Comparison of ENCODE assay signal across 8 cellular contexts in the genomic region with DNA sequence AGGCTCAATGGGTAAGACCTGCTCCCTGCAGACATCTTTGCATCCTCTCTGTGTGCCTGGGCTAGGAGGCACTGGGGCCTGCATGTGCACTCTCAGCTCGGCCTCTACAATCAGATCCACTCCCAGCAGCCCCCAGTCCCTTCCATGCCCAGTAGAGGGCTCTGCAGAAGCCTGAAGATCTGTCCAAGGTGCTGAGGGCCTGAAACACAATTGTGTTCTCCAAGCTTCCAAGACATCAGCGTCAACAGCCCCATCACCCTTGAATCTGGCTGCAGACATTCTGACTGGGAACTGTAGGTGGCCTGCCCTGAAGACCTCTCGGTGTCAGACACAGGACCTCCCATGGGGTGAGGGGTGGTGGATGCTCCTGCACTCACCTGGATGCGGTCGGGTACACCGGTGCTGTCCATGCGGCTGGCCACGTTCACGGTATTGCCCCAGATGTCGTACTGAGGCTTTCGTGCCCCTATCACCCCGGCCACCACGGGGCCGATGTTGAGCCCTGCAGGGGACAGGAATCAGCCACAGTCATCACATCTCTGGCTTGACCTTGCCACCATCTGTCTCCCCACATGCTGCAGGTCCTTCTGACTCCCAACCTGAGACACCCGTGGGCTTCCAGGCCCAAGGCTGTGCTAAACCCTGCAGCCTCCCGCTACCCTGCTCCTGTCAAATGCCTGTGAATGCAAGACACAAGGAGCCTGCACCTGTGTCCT.
DNase-seq lines count a peak whose midpoint lies in the region; TF ChIP-seq lines count a peak whose summit lies in the region.
"Had no signal": no experiment of that assay in that cellular context is flagged by ENCODE, and none has a peak within 500 bp of the region (broad histone marks: within the 10 kb centered on the region; RNA-seq: fewer than 3 reads in every experiment).

No MANE protein-coding gene starts in this region.

- no peaks in the 10 kb centered on the region for H3K79me1 ChIP-seq in H9 (ENCODE audit: insufficient read depth, low read depth, low read length, poor library complexity, severe bottlenecking)

- no peak overlapping the region for H3K4me3 ChIP-seq in OCI-LY1 (ENCODE audit: low read depth, low read length, poor library complexity, severe bottlenecking)
- no peak overlapping the region for H3K4me3 ChIP-seq in astrocyte of the spinal cord (ENCODE audit: low read depth, low read length)

- no peaks in the 10 kb centered on the region for H3K4me1 ChIP-seq in H9 (ENCODE audit: insufficient read depth, low read length)
- H3K4me1 ChIP-seq in OCI-LY1 (ENCODE audit: insufficient read depth, low read length, severe bottlenecking) = no peaks in the 10 kb centered on the region

- H3K18ac ChIP-seq in H9 (ENCODE audit: insufficient read length, low read depth, low read length) = no peak overlapping the region

- no peaks in the 10 kb centered on the region for H3K27me3 ChIP-seq in H9 (ENCODE audit: insufficient read depth, low read length)
- H3K27me3 ChIP-seq in OCI-LY1 (ENCODE audit: insufficient read depth, low read length) = 0 out of 2 replicates have a peak, but pooled peaks cover 9% of the 10 kb centered on the region

- H3K4ac ChIP-seq in H9 (ENCODE audit: low read depth, low read length) = no peak overlapping the region

- no peak overlapping the region for H3K23ac ChIP-seq in H9 (ENCODE audit: insufficient read length, low read depth, low read length)

- H3K9me3 ChIP-seq in H9 (ENCODE audit: control insufficient read depth, low read depth, low read length) (no peaks in the 10 kb centered on the region), OCI-LY1 (ENCODE audit: low read length) (no peaks in the 10 kb centered on the region)

- H3K36me3 ChIP-seq in OCI-LY1 (ENCODE audit: insufficient read depth, low read length) = no peaks in the 10 kb centered on the region

- no peak overlapping the region for H4K5ac ChIP-seq in H9 (ENCODE audit: insufficient read length, low read depth, low read length)

- TF ChIP-seq CTCF in H9 (conservative IDR thresholded peaks at IDR 0.05) = peak; percentile 94
- TF ChIP-seq CTCF in OCI-LY1 (IDR thresholded peaks at IDR 0.05; ENCODE audit: low read length) = peak; percentile 83
- peak; percentile 97 for TF ChIP-seq CTCF in astrocyte of the spinal cord (IDR thresholded peaks at IDR 0.05; ENCODE audit: low read depth, low read length)

- H3K4me3 Mint-ChIP-seq in H9 = no peak overlapping the region
- H3K4me3 Mint-ChIP-seq: activated T-cell treated with anti-CD3 and anti-CD28 coated beads, Interleukin-2, amount 50 U/mL, for 4 hours had no signal

- H2BK5ac ChIP-seq in H9 (ENCODE audit: insufficient read length, low read length) = no peak overlapping the region

- no peak overlapping the region for H3K4me2 ChIP-seq in H9 (ENCODE audit: insufficient read depth, insufficient read length, low read length)
- H3K4me2 ChIP-seq in OCI-LY1 (ENCODE audit: low read length) = no peak overlapping the region

- H4K91ac ChIP-seq in H9 (ENCODE audit: insufficient read length, low read depth, low read length) = no peak overlapping the region

- peak; percentile 83 for DNase-seq in ELF-1 (ENCODE audit: low read depth, low spot score)
- DNase-seq in H9 = peak; percentile 81
- DNase-seq in astrocyte of the spinal cord (ENCODE audit: low read depth, low spot score) = peak; percentile 56
- DNase-seq in iPS-NIHi11 (ENCODE audit: low spot score) = peak; percentile 92
- DNase-seq in stimulated activated CD8-positive, alpha-beta memory T cell treated with anti-CD3 and anti-CD28 coated beads, Interleukin-4, amount 100 ng/mL, for 48 hours = peak; percentile 48
- no peak for DNase-seq in NCI-H2171 treated with DMSO at 0.1 percent for 48 hours (lab: John Stamatoyannopoulos, UW)
- DNase-seq: activated T-cell treated with anti-CD3 and anti-CD28 coated beads, Interleukin-2, amount 50 U/mL, for 4 hours had no signal

- no peak overlapping the region for H3K56ac ChIP-seq in H9 (ENCODE audit: insufficient read length, low read depth, low read length)

- no peaks in the 10 kb centered on the region for H4K20me1 ChIP-seq in H9 (ENCODE audit: control insufficient read depth, insufficient read depth, insufficient read length)
- no peaks in the 10 kb centered on the region for H4K20me1 ChIP-seq in OCI-LY1 (ENCODE audit: insufficient read depth, low read length)

- in situ Hi-C loops in astrocyte of the spinal cord (cut with HindIII; ENCODE audit: low sequenced_read_pairs) = no loop called here

- no peak overlapping the region for H2AFZ ChIP-seq in H9 (ENCODE audit: low read length)
- no peak overlapping the region for H2AFZ ChIP-seq in OCI-LY1 (ENCODE audit: low read length)

- H3K27ac ChIP-seq in H9 (ENCODE audit: insufficient read length, low read depth, low read length) (no peak overlapping the region), OCI-LY1 (ENCODE audit: low read depth, low read length, poor library complexity, severe bottlenecking) (no peak overlapping the region)

- H2BK12ac ChIP-seq in H9 (ENCODE audit: insufficient read length, low read depth, low read length) = no peak overlapping the region

- no peak overlapping the region for H3K14ac ChIP-seq in H9 (ENCODE audit: insufficient read depth, low read length)

- no peak overlapping the region for H2BK15ac ChIP-seq in H9 (ENCODE audit: low read depth, low read length)

- H2BK120ac ChIP-seq in H9 (ENCODE audit: low read depth, low read length, poor library complexity, severe bottlenecking) = no peak overlapping the region

- no peak overlapping the region for H3K9ac ChIP-seq in H9 (ENCODE audit: extremely low read depth, insufficient read length, low read length)
- no peak overlapping the region for H3K9ac ChIP-seq in OCI-LY1 (ENCODE audit: low read length)

- H3K27me3 Mint-ChIP-seq in H9 (ENCODE audit: low read depth) = no peaks in the 10 kb centered on the region

- H3K79me2 ChIP-seq in H9 (ENCODE audit: insufficient read depth, low read length) (no peaks in the 10 kb centered on the region), OCI-LY1 (ENCODE audit: insufficient read depth, low read length) (no peaks in the 10 kb centered on the region)

- H4K8ac ChIP-seq in H9 (replicated peaks; ENCODE audit: insufficient read length, low read depth, low read length) = no peak overlapping the region

- H3F3A ChIP-seq in OCI-LY1 (ENCODE audit: insufficient read depth, low read length) = no peaks in the 10 kb centered on the region

- H3K9me3 Mint-ChIP-seq in H9 = no peaks in the 10 kb centered on the region
- H3K9me3 Mint-ChIP-seq: activated T-cell treated with anti-CD3 and anti-CD28 coated beads, Interleukin-2, amount 50 U/mL, for 4 hours had no signal

- no peaks in the 10 kb centered on the region for H3K23me2 ChIP-seq in H9 (ENCODE audit: insufficient read length, low read depth, low read length, poor library complexity, severe bottlenecking)

- H3K36me3 Mint-ChIP-seq in H9 (ENCODE audit: insufficient read depth in 1 of 3, low read depth in 3 of 3) = peaks cover 13 to 25% (median 22%) of the 10 kb centered on the region in 3 experiments

- H3K9me2 ChIP-seq in OCI-LY1 (ENCODE audit: low read depth, low read length) = no peaks in the 10 kb centered on the region

- no peak overlapping the region for H2AK5ac ChIP-seq in H9 (ENCODE audit: insufficient read length, low read length)

- H3K27ac Mint-ChIP-seq in H9 = no peak overlapping the region

- H2BK20ac ChIP-seq in H9 (ENCODE audit: low read depth, low read length, poor library complexity, severe bottlenecking) = no peak overlapping the region

- H3K4me1 Mint-ChIP-seq in H9 = no peaks in the 10 kb centered on the region; a peak in 1 of 4 replicates

- H3T11ph ChIP-seq in H9 (ENCODE audit: low read length) = no peak overlapping the region

- WGBS in H9 (ENCODE audit: extremely low coverage, insufficient read length, low lambda C conversion rate) = no CpG with 5 or more reads among the region's 16 CpGs
